Comparison of ENCODE assay signal across 29 cellular contexts in genomic region chr7:18511351-18511750, GRCh38. TPM values are rescaled to one million over a fixed set of nuclear protein-coding genes. Genes with fewer than 3 reads are reported as not detected.
DNase-seq lines count a peak whose midpoint lies in the region; ATAC-seq and TF ChIP-seq lines count a peak whose summit lies in the region.
"Had no signal": no experiment of that assay in that cellular context is flagged by ENCODE, and none has a peak within 500 bp of the region (broad histone marks: within the 10 kb centered on the region; RNA-seq: fewer than 3 reads in every experiment).

No MANE protein-coding gene starts in this region.

- H3K4me3 Mint-ChIP-seq in Calu3 (ENCODE audit: low read depth, unreplicated experiment) = peak overlapping the region; percentile 74
- H3K4me3 Mint-ChIP-seq: activated naive CD8-positive, alpha-beta T cell treated with anti-CD3 and anti-CD28 coated beads for 36 hours; naive thymus-derived CD8-positive, alpha-beta T cell; stimulated activated naive CD8-positive, alpha-beta T cell treated with anti-CD3 and anti-CD28 coated beads, Interleukin-15, Interleukin-2, amounts not matched to agents 100 ng/mL and 50 ng/mL, for 24 hours; T-helper 17 cell had no signal

- H3K4me2 ChIP-seq in PC-3 (ENCODE audit: low read length) = peak overlapping the region; percentile 92

- H3K4me1 ChIP-seq in PC-3 (ENCODE audit: insufficient read depth, low read length) (peaks cover 38% of the 10 kb centered on the region), gastrocnemius medialis (peaks cover 46 to 54% of the 10 kb centered on the region in 2 donors)

- H3K79me2 ChIP-seq in PC-3 (ENCODE audit: low read length) = peaks cover 30% of the 10 kb centered on the region

- CTCF ChIA-PET in Calu3 (lab: Charles Lee) = interaction anchor here (1.0 kb wide), 1 partner anchor 15 kb away, joined by 4 read pairs; the partner anchor contains the start of gene HDAC9
- CTCF ChIA-PET in PC-3 (lab: Charles Lee) = no interaction called here

- H3K9me2 ChIP-seq in PC-3 (replicated peaks; ENCODE audit: low read length) = no peaks in the 10 kb centered on the region

- ATAC-seq in PC-3 (no peak), gastrocnemius medialis (no peak), Right ventricle myocardium inferior (no peak)
- ATAC-seq: left colon; naive thymus-derived CD8-positive, alpha-beta T cell; right cardiac atrium; T-helper 17 cell had no signal

- H3K27ac ChIP-seq in PC-3 (ENCODE audit: low read length) (no peak overlapping the region), epithelial cell of prostate (peak overlapping the region; percentile 97), gastrocnemius medialis (peak overlapping the region in 3 of 4 donors; percentile 1 to 91 (median 89))
- H3K27ac ChIP-seq: esophagus muscularis mucosa, ovary, SJCRH30, tibial nerve had no signal

- DNase-seq in Calu3 (no peak), PC-3 (no peak), epithelial cell of prostate (ENCODE audit: low read depth, low spot score) (no peak), gastrocnemius medialis (no peak), amniotic stem cell (lab: John Stamatoyannopoulos, UW) (no peak), GOT3 (lab: John Stamatoyannopoulos, UW) (no peak), Right ventricle myocardium inferior (ENCODE audit: missing footprints) (no peak), DMS 273 (lab: John Stamatoyannopoulos, UW; ENCODE audit: unreplicated experiment) (no peak)
- DNase-seq: activated naive CD8-positive, alpha-beta T cell treated with anti-CD3 and anti-CD28 coated beads for 36 hours; CD4-positive, CD25-positive, alpha-beta regulatory T cell; effector memory CD4-positive, alpha-beta T cell; GF-D8; Kasumi-1; left colon; naive thymus-derived CD8-positive, alpha-beta T cell; NCI-H1048; NCI-H2029; NCI-H2227 treated with DMSO at 0.1 percent for 48 hours; NCI-H748 treated with DMSO at 0.1 percent for 48 hours; ovary; right cardiac atrium; SJCRH30; stimulated activated CD4-positive, alpha-beta T cell treated with anti-CD3 and anti-CD28 coated beads, Interleukin-12 subunit alpha, Interleukin-12 subunit beta, amount 100 ng/mL, for 4 hours; stimulated activated CD4-positive, alpha-beta T cell treated with anti-CD3 and anti-CD28 coated beads, Interleukin-4, amount 100 ng/mL, for 4 hours; T-helper 17 cell had no signal

- POLR2A ChIA-PET in PC-3 (lab: Charles Lee; ENCODE audit: unreplicated experiment) = no interaction called here

- no TSS peak for BruUV-seq in Calu3 (replicated peaks; lab: Mats Ljungman, UMichigan)
- no TSS peak for BruUV-seq in PC-3 (replicated peaks; lab: Mats Ljungman, UMichigan)

- no peak for TF ChIP-seq POLR2A in gastrocnemius medialis (IDR thresholded peaks at IDR 0.05)

- no peaks in the 10 kb centered on the region for H3F3A ChIP-seq in PC-3 (ENCODE audit: low read length, unreplicated experiment)

- H3K27ac Mint-ChIP-seq in Calu3 (ENCODE audit: unreplicated experiment) = peak overlapping the region; percentile 98
- H3K27ac Mint-ChIP-seq: activated naive CD8-positive, alpha-beta T cell treated with anti-CD3 and anti-CD28 coated beads for 36 hours; naive thymus-derived CD8-positive, alpha-beta T cell; stimulated activated naive CD8-positive, alpha-beta T cell treated with anti-CD3 and anti-CD28 coated beads, Interleukin-15, Interleukin-2, amounts not matched to agents 100 ng/mL and 50 ng/mL, for 24 hours; T-helper 17 cell had no signal

- no peak overlapping the region for H3K9ac ChIP-seq in PC-3 (ENCODE audit: low read length)

- H3K36me3 Mint-ChIP-seq in Calu3 (ENCODE audit: insufficient read depth, unreplicated experiment) = peaks cover 71% of the 10 kb centered on the region
- H3K36me3 Mint-ChIP-seq: activated naive CD8-positive, alpha-beta T cell treated with anti-CD3 and anti-CD28 coated beads for 36 hours; CD4-positive, CD25-positive, alpha-beta regulatory T cell; naive thymus-derived CD8-positive, alpha-beta T cell had no signal

- peaks cover 46% of the 10 kb centered on the region for H3K4me1 Mint-ChIP-seq in Calu3 (ENCODE audit: low read depth, unreplicated experiment)
- H3K4me1 Mint-ChIP-seq: T-helper 17 cell had no signal

- no peaks in the 10 kb centered on the region for H3K27me3 Mint-ChIP-seq in Calu3 (ENCODE audit: unreplicated experiment)
- H3K27me3 Mint-ChIP-seq: activated naive CD8-positive, alpha-beta T cell treated with anti-CD3 and anti-CD28 coated beads for 36 hours; brain; CD4-positive, CD25-positive, alpha-beta regulatory T cell; naive thymus-derived CD8-positive, alpha-beta T cell; stimulated activated naive CD8-positive, alpha-beta T cell treated with anti-CD3 and anti-CD28 coated beads, Interleukin-15, Interleukin-2, amounts not matched to agents 100 ng/mL and 50 ng/mL, for 24 hours; T-helper 17 cell had no signal

- intact Hi-C loops in Calu3 (cut with micrococcal nuclease; ENCODE audit: unreplicated experiment) (loop anchor here (2.0 kb wide), 1 partner anchor 59 kb away; no protein-coding TSS in a partner anchor), PC-3 (cut with micrococcal nuclease) (no loop called here), gastrocnemius medialis (cut with DNase I; ENCODE audit: low total_unique reads) (no loop called here), Right ventricle myocardium inferior (cut with DNase I) (no loop called here)

- H3K36me3 ChIP-seq in PC-3 (ENCODE audit: low read depth, low read length) (no peaks in the 10 kb centered on the region), gastrocnemius medialis (no peaks in the 10 kb centered on the region)
- H3K36me3 ChIP-seq: esophagus muscularis mucosa, ovary, SJCRH30, tibial nerve had no signal

- H3K9me3 ChIP-seq in PC-3 (ENCODE audit: low read length) (no peaks in the 10 kb centered on the region), gastrocnemius medialis (no peaks in the 10 kb centered on the region)
- H3K9me3 ChIP-seq: esophagus muscularis mucosa, ovary, SJCRH30, tibial nerve had no signal

- H3K9me3 Mint-ChIP-seq in Calu3 (ENCODE audit: low read depth, unreplicated experiment) = no peaks in the 10 kb centered on the region
- H3K9me3 Mint-ChIP-seq: activated naive CD8-positive, alpha-beta T cell treated with anti-CD3 and anti-CD28 coated beads for 36 hours; stimulated activated naive CD8-positive, alpha-beta T cell treated with anti-CD3 and anti-CD28 coated beads, Interleukin-15, Interleukin-2, amounts not matched to agents 100 ng/mL and 50 ng/mL, for 24 hours had no signal

- H3K4me3 ChIP-seq in PC-3 (ENCODE audit: low read length) (peak overlapping the region; percentile 73), gastrocnemius medialis (no peak overlapping the region)
- H3K4me3 ChIP-seq: esophagus muscularis mucosa, ovary, SJCRH30, tibial nerve had no signal

- no peak overlapping the region for H2AFZ ChIP-seq in PC-3 (ENCODE audit: low read length)

- H3K27me3 ChIP-seq in PC-3 (ENCODE audit: low read length) = no peaks in the 10 kb centered on the region
- H3K27me3 ChIP-seq in gastrocnemius medialis = no peaks in the 10 kb centered on the region
- H3K27me3 ChIP-seq: esophagus muscularis mucosa, ovary, SJCRH30, tibial nerve had no signal

- TF ChIP-seq CTCF in Calu3 (IDR thresholded peaks at IDR 0.05; ENCODE audit: unreplicated experiment) = no peak
- no peak for TF ChIP-seq CTCF in PC-3 (conservative IDR thresholded peaks at IDR 0.05; ENCODE audit: low read depth, low read length)
- no peak for TF ChIP-seq CTCF in gastrocnemius medialis (IDR thresholded peaks at IDR 0.05 in 4 of 5, conservative IDR thresholded peaks at IDR 0.05 in 1 of 5)

- no peaks in the 10 kb centered on the region for H4K20me1 ChIP-seq in PC-3 (ENCODE audit: low read length)

- in situ Hi-C loops in gastrocnemius medialis (cut with MboI; ENCODE audit: low sequenced_read_pairs in 4 of 4) = no loop called here

RNA-seq across cellular contexts. Expression of gene HDAC9, which starts 15.8 kb away (rescaled TPM):
- 152 and 159 TPM in 2 replicates for total RNA-seq in Calu3 (2022)
- 6.8 and 7.8 TPM in 2 replicates for total RNA-seq in PC-3 (2014; rRNA removed)
- total RNA-seq in gastrocnemius medialis = 10 to 100 TPM in 1 of 4 donors, 1 to 10 TPM in 3; 3.0 to 14.0 (median 5.6) TPM
- total RNA-seq in Right ventricle myocardium inferior = 25.3 TPM
